Comparison of ENCODE assay signal across 28 cellular contexts in genomic region chr14:75562494-75562893, GRCh38. TPM values are rescaled to one million over a fixed set of nuclear protein-coding genes. Genes with fewer than 3 reads are reported as not detected.
A peak's percentile ranks its signal among the peaks of the same experiment; 100 is the strongest.
DNase-seq lines count a peak whose midpoint lies in the region; ATAC-seq and TF ChIP-seq lines count a peak whose summit lies in the region.
"Had no signal": no experiment of that assay in that cellular context is flagged by ENCODE, and none has a peak within 500 bp of the region (broad histone marks: within the 10 kb centered on the region; RNA-seq: fewer than 3 reads in every experiment).

No MANE protein-coding gene starts in this region.

- H3K27me3 Mint-ChIP-seq in MCF 10A (ENCODE audit: insufficient read depth, unreplicated experiment): no peaks in the 10 kb centered on the region
- no peaks in the 10 kb centered on the region for H3K27me3 Mint-ChIP-seq in activated T-helper 2 cell treated with anti-CD3 and anti-CD28 coated beads, Interferon-gamma antibody, Interleukin-2, Interleukin-4, amounts not matched to agents 10 μg/mL and 5 μg/mL and 100 μg/mL, durations not matched to agents 14 hours and 24 hours and 36 hours (ENCODE audit: low read depth)
- H3K27me3 Mint-ChIP-seq in stimulated activated naive B cell treated with anti-CD40 and anti-IgM and Interleukin-4, amounts not matched to agents 10 μg/mL and 1 μg/mL and 100 μg/mL, for 72 hours: peaks cover 5 to 10% of the 10 kb centered on the region in 2 donors

- H3K27me3 ChIP-seq in breast epithelium (no peaks in the 10 kb centered on the region), SK-N-SH (ENCODE audit: insufficient read depth) (peaks cover 12% of the 10 kb centered on the region; the same call in 1 of the 2 replicates)
- H3K27me3 ChIP-seq: brain microvascular endothelial cell, dorsolateral prefrontal cortex, esophagus muscularis mucosa, heart left ventricle had no signal

- no peak overlapping the region for H3K4me2 ChIP-seq in SK-N-SH

- H4K20me1 ChIP-seq in SK-N-SH (ENCODE audit: insufficient read depth): no peaks in the 10 kb centered on the region

- H3F3A ChIP-seq in SK-N-SH (replicated peaks; ENCODE audit: insufficient read depth): no peaks in the 10 kb centered on the region

- DNase-seq in activated CD4-positive, CD25-positive, alpha-beta regulatory T cell treated with anti-CD3 and anti-CD28 coated beads, Interleukin-2, amount 50 U/mL, for 72 hours: no peak
- DNase-seq in MCF 10A (ENCODE audit: unreplicated experiment): no peak
- no peak for DNase-seq in breast epithelium (ENCODE audit: low spot score in 2 of 2)
- DNase-seq in activated T-helper 2 cell treated with anti-CD3 and anti-CD28 coated beads, Interferon-gamma antibody, Interleukin-2, Interleukin-4, amounts not matched to agents 10 μg/mL and 5 μg/mL and 100 μg/mL, durations not matched to agents 14 hours and 24 hours and 36 hours (ENCODE audit: low spot score): no peak
- no peak for DNase-seq in stimulated activated naive B cell treated with anti-CD40 and anti-IgM and Interleukin-4, amounts not matched to agents 10 μg/mL and 1 μg/mL and 100 μg/mL, for 72 hours
- no peak for DNase-seq in SK-N-SH
- DNase-seq: activated gamma-delta T cell; amygdala; brain microvascular endothelial cell; CD4-positive, alpha-beta memory T cell; dorsolateral prefrontal cortex; heart left ventricle; HFFc6; IMR-90; left ventricle myocardium inferior; NCI-H1092; NCI-H187; NCI-H2171; posterior cingulate gyrus; right cardiac atrium had no signal

- no peak for TF ChIP-seq RAD21 in SK-N-SH (IDR thresholded peaks at IDR 0.05; ENCODE audit: low read length)

- no peak overlapping the region for H3K9ac ChIP-seq in SK-N-SH

- H3K4me3 Mint-ChIP-seq in MCF 10A (ENCODE audit: unreplicated experiment): no peak overlapping the region
- H3K4me3 Mint-ChIP-seq in activated T-helper 2 cell treated with anti-CD3 and anti-CD28 coated beads, Interferon-gamma antibody, Interleukin-2, Interleukin-4, amounts not matched to agents 10 μg/mL and 5 μg/mL and 100 μg/mL, durations not matched to agents 14 hours and 24 hours and 36 hours (ENCODE audit: low read depth): no peak overlapping the region
- no peak overlapping the region for H3K4me3 Mint-ChIP-seq in stimulated activated naive B cell treated with anti-CD40 and anti-IgM and Interleukin-4, amounts not matched to agents 10 μg/mL and 1 μg/mL and 100 μg/mL, for 72 hours
- H3K4me3 Mint-ChIP-seq: HFFc6 had no signal

- CTCF ChIA-PET in MCF 10A (lab: Yijun Ruan, JAX) (interaction anchor here (0.7 to 6.1 kb wide), 8 partner anchors 11 to 431 kb away, joined by 3 to 95 read pairs (median 27); partner anchors contain the start of gene FLVCR2), SK-N-SH (lab: Yijun Ruan, JAX) (interaction anchor here (0.8 to 6.6 kb wide), 8 partner anchors 12 to 259 kb away, joined by 3 to 113 read pairs (median 14); partner anchors contain the start of gene FLVCR2)

- intact Hi-C loops in MCF 10A (cut with micrococcal nuclease) (no loop called here), breast epithelium (cut with DNase I; ENCODE audit: low total_unique reads) (no loop called here)
- intact Hi-C loops in activated T-helper 2 cell treated with anti-CD3 and anti-CD28 coated beads, Interferon-gamma antibody, Interleukin-2, Interleukin-4, amounts not matched to agents 10 μg/mL and 5 μg/mL and 100 μg/mL, durations not matched to agents 14 hours and 24 hours and 36 hours (cut with micrococcal nuclease): loop anchor here (1.0 to 10.0 kb wide), 5 partner anchors 19 to 428 kb away; partner anchors contain the start of gene BATF

- H3K9me3 ChIP-seq in breast epithelium: no peaks in the 10 kb centered on the region
- H3K9me3 ChIP-seq in SK-N-SH: no peaks in the 10 kb centered on the region
- H3K9me3 ChIP-seq: esophagus muscularis mucosa had no signal

- no peaks in the 10 kb centered on the region for H3K9me3 Mint-ChIP-seq in MCF 10A (ENCODE audit: unreplicated experiment)
- no peaks in the 10 kb centered on the region for H3K9me3 Mint-ChIP-seq in activated T-helper 2 cell treated with anti-CD3 and anti-CD28 coated beads, Interferon-gamma antibody, Interleukin-2, Interleukin-4, amounts not matched to agents 10 μg/mL and 5 μg/mL and 100 μg/mL, durations not matched to agents 14 hours and 24 hours and 36 hours
- peaks cover 0 to 4% of the 10 kb centered on the region in 2 donors for H3K9me3 Mint-ChIP-seq in stimulated activated naive B cell treated with anti-CD40 and anti-IgM and Interleukin-4, amounts not matched to agents 10 μg/mL and 1 μg/mL and 100 μg/mL, for 72 hours
- H3K9me3 Mint-ChIP-seq: CD4-positive, alpha-beta memory T cell; HFFc6 had no signal

- peak; percentile 35 to 37 for ATAC-seq in activated CD4-positive, CD25-positive, alpha-beta regulatory T cell treated with anti-CD3 and anti-CD28 coated beads, Interleukin-2, amount 50 U/mL, for 24 hours
- ATAC-seq in stimulated activated naive B cell treated with anti-CD40 and anti-IgM and Interleukin-4, amounts not matched to agents 10 μg/mL and 1 μg/mL and 100 μg/mL, for 72 hours (replicated peaks): peak; percentile 26 to 31
- no peak for ATAC-seq in GM21381 (IDR thresholded peaks at IDR 0.05; ENCODE audit: unreplicated experiment)
- ATAC-seq: heart left ventricle, right cardiac atrium had no signal

- 28% methylated on average over 3 of the region's 3 CpGs for WGBS in SK-N-SH (ENCODE audit: low lambda C conversion rate)

- peak overlapping the region; percentile 73 for H3K27ac Mint-ChIP-seq in MCF 10A (ENCODE audit: low read depth, unreplicated experiment)
- H3K27ac Mint-ChIP-seq in activated T-helper 2 cell treated with anti-CD3 and anti-CD28 coated beads, Interferon-gamma antibody, Interleukin-2, Interleukin-4, amounts not matched to agents 10 μg/mL and 5 μg/mL and 100 μg/mL, durations not matched to agents 14 hours and 24 hours and 36 hours: peak overlapping the region; percentile 89
- peak overlapping the region; percentile 60 for H3K27ac Mint-ChIP-seq in stimulated activated naive B cell treated with anti-CD40 and anti-IgM and Interleukin-4, amounts not matched to agents 10 μg/mL and 1 μg/mL and 100 μg/mL, for 72 hours
- H3K27ac Mint-ChIP-seq: HFFc6 had no signal

- H2AFZ ChIP-seq in SK-N-SH (ENCODE audit: low read depth): no peak overlapping the region

- H3K79me2 ChIP-seq in SK-N-SH (ENCODE audit: insufficient read depth): no peaks in the 10 kb centered on the region

- no peaks in the 10 kb centered on the region for H3K4me1 ChIP-seq in breast epithelium
- peaks cover 0 to 8% of the 10 kb centered on the region in 2 experiments; a peak in 1 of 4 replicates for H3K4me1 ChIP-seq in SK-N-SH (ENCODE audit: control insufficient read depth in 1 of 2, insufficient read depth in 2 of 2, low read depth in 1 of 2, low read length in 1 of 2)

- peaks cover 26% of the 10 kb centered on the region for H3K4me1 Mint-ChIP-seq in MCF 10A (ENCODE audit: insufficient read depth, unreplicated experiment)
- H3K4me1 Mint-ChIP-seq in activated T-helper 2 cell treated with anti-CD3 and anti-CD28 coated beads, Interferon-gamma antibody, Interleukin-2, Interleukin-4, amounts not matched to agents 10 μg/mL and 5 μg/mL and 100 μg/mL, durations not matched to agents 14 hours and 24 hours and 36 hours (ENCODE audit: low read depth): peaks cover 68% of the 10 kb centered on the region
- peaks cover 46 to 54% of the 10 kb centered on the region in 2 donors for H3K4me1 Mint-ChIP-seq in stimulated activated naive B cell treated with anti-CD40 and anti-IgM and Interleukin-4, amounts not matched to agents 10 μg/mL and 1 μg/mL and 100 μg/mL, for 72 hours

- H3K27ac ChIP-seq in breast epithelium: no peak overlapping the region
- H3K27ac ChIP-seq in SK-N-SH (ENCODE audit: low read depth in 2 of 2, low read length in 1 of 2): no peak overlapping the region
- H3K27ac ChIP-seq: brain microvascular endothelial cell, dorsolateral prefrontal cortex, esophagus muscularis mucosa, heart left ventricle, left ventricle myocardium inferior, tibial nerve had no signal

- no peaks in the 10 kb centered on the region for H3K9me2 ChIP-seq in SK-N-SH

- no TSS peak for BruUV-seq in MCF 10A (replicated peaks; lab: Mats Ljungman, UMichigan)

- peaks cover 8% of the 10 kb centered on the region for H3K36me3 Mint-ChIP-seq in MCF 10A (ENCODE audit: insufficient read depth, unreplicated experiment)
- H3K36me3 Mint-ChIP-seq in activated T-helper 2 cell treated with anti-CD3 and anti-CD28 coated beads, Interferon-gamma antibody, Interleukin-2, Interleukin-4, amounts not matched to agents 10 μg/mL and 5 μg/mL and 100 μg/mL, durations not matched to agents 14 hours and 24 hours and 36 hours (ENCODE audit: low read depth): peaks cover 7% of the 10 kb centered on the region
- peaks cover 5 to 33% of the 10 kb centered on the region in 2 donors for H3K36me3 Mint-ChIP-seq in stimulated activated naive B cell treated with anti-CD40 and anti-IgM and Interleukin-4, amounts not matched to agents 10 μg/mL and 1 μg/mL and 100 μg/mL, for 72 hours

- no peak for TF ChIP-seq POLR2A in breast epithelium (IDR thresholded peaks at IDR 0.05)

- no peak for TF ChIP-seq EP300 in SK-N-SH (IDR thresholded peaks at IDR 0.05; ENCODE audit: borderline replicate concordance in 1 of 2, low read depth in 1 of 2, low read length in 1 of 2)

- no peak for TF ChIP-seq CTCF in MCF 10A (IDR thresholded peaks at IDR 0.05; ENCODE audit: unreplicated experiment)
- no peak for TF ChIP-seq CTCF in breast epithelium (IDR thresholded peaks at IDR 0.05)
- no peak for TF ChIP-seq CTCF in SK-N-SH (IDR thresholded peaks at IDR 0.05)

- H3K4me3 ChIP-seq in breast epithelium (no peak overlapping the region), SK-N-SH (ENCODE audit: low read depth in 2 of 2, low read length in 1 of 2) (no peak overlapping the region)
- H3K4me3 ChIP-seq: dorsolateral prefrontal cortex, esophagus muscularis mucosa, heart left ventricle, left ventricle myocardium inferior, tibial nerve had no signal

- POLR2A ChIA-PET in MCF 10A (lab: Yijun Ruan, JAX): interaction anchor here (2.8 kb wide), 1 partner anchor 14 kb away, joined by 17 read pairs; no protein-coding TSS in a partner anchor
- POLR2A ChIA-PET in SK-N-SH (lab: Yijun Ruan, JAX): no interaction called here

- no peaks in the 10 kb centered on the region for H3K36me3 ChIP-seq in breast epithelium
- H3K36me3 ChIP-seq in SK-N-SH (replicated peaks in 1 of 2; ENCODE audit: control insufficient read depth in 1 of 2, insufficient read depth in 2 of 2, low read length in 1 of 2): no peaks in the 10 kb centered on the region
- H3K36me3 ChIP-seq: brain microvascular endothelial cell, esophagus muscularis mucosa, heart left ventricle, left ventricle myocardium inferior, tibial nerve had no signal

RNA-seq across cellular contexts. Expression of gene FLVCR2, which starts 15.9 kb away (rescaled TPM):
- 3.2 and 4.2 TPM in 2 replicates for total RNA-seq in MCF 10A (2022)
- 10 to 100 TPM in 1 of 3 donors, 1 to 10 TPM in 2; 4.6 to 15.4 (median 9.1) TPM for total RNA-seq in breast epithelium
- 3.2 and 5.9 TPM in 2 replicates for total RNA-seq in activated T-helper 2 cell treated with anti-CD3 and anti-CD28 coated beads, Interferon-gamma antibody, Interleukin-2, Interleukin-4, amounts not matched to agents 10 μg/mL and 5 μg/mL and 100 μg/mL, durations not matched to agents 14 hours and 24 hours and 36 hours
- 0.05 and 0.08 TPM in 2 replicates for polyA plus RNA-seq in SK-N-SH (2012; rRNA removed)
- polyA plus RNA-seq in SK-N-SH (2012; cell fraction: cytosol; rRNA removed): 0.03 and 0.07 TPM in 2 replicates
- 0.14 TPM in 2 replicates for polyA plus RNA-seq in SK-N-SH (2012; cell fraction: nucleus; rRNA removed)

RNA-seq across cellular contexts. Expression of gene BATF, which starts 40.2 kb away (rescaled TPM):
- total RNA-seq in MCF 10A (2022) (not detected in 2 replicates), breast epithelium (10 to 100 TPM; 15.7 to 43.6 (median 34.7) TPM)
- 152 and 154 TPM in 2 replicates for total RNA-seq in activated T-helper 2 cell treated with anti-CD3 and anti-CD28 coated beads, Interferon-gamma antibody, Interleukin-2, Interleukin-4, amounts not matched to agents 10 μg/mL and 5 μg/mL and 100 μg/mL, durations not matched to agents 14 hours and 24 hours and 36 hours
- not detected in 2 replicates for polyA plus RNA-seq in SK-N-SH (2012; rRNA removed)
- polyA plus RNA-seq in SK-N-SH (2012; cell fraction: cytosol; rRNA removed): not detected in 2 replicates
- not detected in 2 replicates for polyA plus RNA-seq in SK-N-SH (2012; cell fraction: nucleus; rRNA removed)
- total RNA-seq: cerebellum, H1, HFFc6, IMR-90, NCI-H460 had no signal
- polyA plus RNA-seq: H1, IMR-90, keratinocyte had no signal

Comparison
In these comparisons a context has a peak if more than half of its experiments do, and no peak if none do; other contexts are left out.
1. RNA of gene BATF, which starts 40.2 kb away (total RNA-seq): 152 to 154 TPM in activated T-helper 2 cell treated with anti-CD3 and anti-CD28 coated beads, Interferon-gamma antibody, Interleukin-2, Interleukin-4, amounts not matched to agents 10 μg/mL and 5 μg/mL and 100 μg/mL, durations not matched to agents 14 hours and 24 hours and 36 hours and 15.7 to 43.6 TPM in breast epithelium; not detected in MCF 10A; every median in the first group is over 10 times any median in the second.
2. Peak in every context shown above with its lines, with median percentiles within 50 percentile points of each other: H3K27ac Mint-ChIP-seq.